21 cellular contexts compared by ENCODE assay signal in genomic region chr16:52863000-52863399, GRCh38.
"Had no signal": no experiment of that assay in that cellular context is flagged by ENCODE, and none has a peak within 500 bp of the region (broad histone marks: within the 10 kb centered on the region; RNA-seq: fewer than 3 reads in every experiment).

No MANE protein-coding gene starts in this region.

- H3K4me3 ChIP-seq: adrenal gland, Peyer's patch, SJCRH30 had no signal

- ATAC-seq: activated CD4-positive, CD25-positive, alpha-beta regulatory T cell treated with anti-CD3 and anti-CD28 coated beads, Interleukin-2, amount 50 U/mL, for 24 hours; activated CD8-positive, alpha-beta T cell treated with anti-CD3 and anti-CD28 coated beads, Interleukin-2, amount 10 ng/mL, durations not matched to agents 7 days and 5 days had no signal

- H3K4me1 ChIP-seq: adrenal gland, Peyer's patch, SJCRH30 had no signal

- H3K27ac ChIP-seq: adrenal gland, Peyer's patch, RWPE1, SJCRH30 had no signal

- H3K9me3 ChIP-seq: adrenal gland, Peyer's patch, SJCRH30, SK-N-SH had no signal

- DNase-seq: activated CD4-positive, alpha-beta T cell treated with anti-CD3 and anti-CD28 coated beads for 48 hours; activated CD4-positive, alpha-beta T cell treated with anti-CD3 and anti-CD28 coated beads, Interleukin-2, amount 50 U/mL, for 4 hours; activated CD8-positive, alpha-beta memory T cell treated with anti-CD3 and anti-CD28 coated beads, Interleukin-2, amount 50 U/mL, for 48 hours; activated CD8-positive, alpha-beta T cell treated with anti-CD3 and anti-CD28 coated beads, Interleukin-2, amount 10 ng/mL, durations not matched to agents 7 days and 5 days; activated naive CD4-positive, alpha-beta T cell treated with anti-CD3 and anti-CD28 coated beads, Interleukin-2, amount 50 U/mL, for 16 hours; activated naive CD8-positive, alpha-beta T cell treated with anti-CD3 and anti-CD28 coated beads, Interleukin-2, amount 10 ng/mL, durations not matched to agents 7 days and 5 days; activated T-cell treated with anti-CD3 and anti-CD28 coated beads, Interleukin-2, amount 50 U/mL, for 1 hour; adrenal gland; aorta; KG1; NCI-H1105 treated with DMSO at 0.1 percent for 48 hours; NCI-H1694 treated with DMSO at 0.1 percent for 48 hours; NCI-H2029 treated with DMSO at 0.1 percent for 48 hours; NCI-H226; Peyer's patch; Right ventricle myocardium superior; SJCRH30; SK-N-SH; T-helper 1 cell had no signal

- H3K27me3 ChIP-seq: adrenal gland, Peyer's patch, SJCRH30 had no signal

- H3K36me3 ChIP-seq: adrenal gland, Peyer's patch, SJCRH30 had no signal
